1 cellular context compared by ENCODE assay signal in the genomic region with DNA sequence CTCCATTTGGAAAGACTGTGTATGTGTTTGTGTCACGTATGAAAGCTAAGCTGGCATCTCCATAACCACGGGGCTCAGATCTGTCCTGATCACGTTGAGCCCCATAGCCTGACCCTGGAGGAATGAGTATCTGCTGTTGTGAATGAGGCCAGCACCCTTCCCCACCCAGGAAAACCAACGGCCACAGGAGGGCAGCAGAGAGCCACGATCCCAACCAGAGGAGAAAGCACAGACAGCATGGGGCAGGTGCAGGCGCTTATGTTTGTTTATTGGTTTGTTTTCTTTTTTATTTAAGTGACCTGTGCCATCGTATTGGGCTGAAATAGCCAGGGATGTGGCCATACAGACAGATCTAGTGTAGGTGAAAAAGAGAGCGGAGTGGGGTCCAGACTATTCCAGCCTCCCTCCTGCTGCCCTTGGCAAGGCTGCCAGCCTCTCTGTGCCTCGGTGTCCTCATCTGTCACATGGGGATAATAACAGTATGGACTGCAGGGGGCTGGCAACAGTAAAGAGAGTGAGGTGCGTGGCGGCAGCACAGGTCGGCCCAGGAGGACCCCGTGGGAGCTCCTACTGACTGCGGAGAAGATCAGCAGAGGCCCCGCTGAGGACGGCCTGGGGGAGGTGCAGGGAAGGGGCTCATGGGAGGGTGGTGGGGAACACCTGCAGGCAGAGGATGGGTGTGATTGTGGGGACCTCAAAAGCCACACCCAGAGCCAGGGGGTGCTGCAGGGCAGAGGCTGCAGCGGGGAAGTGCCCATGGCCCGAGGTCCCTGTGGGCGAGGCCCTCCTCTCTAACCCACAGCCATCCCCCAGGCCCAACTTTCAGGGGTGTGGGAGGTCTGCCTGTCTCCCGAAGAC.
TF ChIP-seq lines count a peak whose summit lies in the region.

No MANE protein-coding gene starts in this region.

TF ChIP-seq in HEK293, 187 proteins besides CTCF, POLR2A, EP300 and RAD21 (continued from another document and continues in another):
- TF ChIP-seq, protein P1, sequence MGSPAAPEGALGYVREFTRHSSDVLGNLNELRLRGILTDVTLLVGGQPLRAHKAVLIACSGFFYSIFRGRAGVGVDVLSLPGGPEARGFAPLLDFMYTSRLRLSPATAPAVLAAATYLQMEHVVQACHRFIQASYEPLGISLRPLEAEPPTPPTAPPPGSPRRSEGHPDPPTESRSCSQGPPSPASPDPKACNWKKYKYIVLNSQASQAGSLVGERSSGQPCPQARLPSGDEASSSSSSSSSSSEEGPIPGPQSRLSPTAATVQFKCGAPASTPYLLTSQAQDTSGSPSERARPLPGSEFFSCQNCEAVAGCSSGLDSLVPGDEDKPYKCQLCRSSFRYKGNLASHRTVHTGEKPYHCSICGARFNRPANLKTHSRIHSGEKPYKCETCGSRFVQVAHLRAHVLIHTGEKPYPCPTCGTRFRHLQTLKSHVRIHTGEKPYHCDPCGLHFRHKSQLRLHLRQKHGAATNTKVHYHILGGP (tag by site-specific recombination; IDR thresholded peaks at IDR 0.05), result no peak
- TF ChIP-seq WT1 (tag by site-specific recombination; IDR thresholded peaks at IDR 0.05) (no peak), ZNF660 (tag by site-specific recombination; IDR thresholded peaks at IDR 0.05) (peak; percentile 53; the same call in 1 of the 2 replicates), ZNF585B (tag by site-specific recombination; IDR thresholded peaks at IDR 0.05) (no peak), ZNF239 (tag by site-specific recombination; IDR thresholded peaks at IDR 0.05) (no peak), ZNF707 (tag by site-specific recombination; IDR thresholded peaks at IDR 0.05) (no peak), ZBTB8A (tag by site-specific recombination; IDR thresholded peaks at IDR 0.05) (no peak), OVOL3 (tag by site-specific recombination; IDR thresholded peaks at IDR 0.05) (no peak), ZNF169 (tag by site-specific recombination; IDR thresholded peaks at IDR 0.05) (no peak), GLI4 (tag by site-specific recombination; IDR thresholded peaks at IDR 0.05) (no peak), ZNF785 (tag by site-specific recombination; IDR thresholded peaks at IDR 0.05) (no peak), ZNF266 (tag by site-specific recombination; IDR thresholded peaks at IDR 0.05; ENCODE audit: low read depth) (no peak), ZSCAN23 (tag by site-specific recombination; IDR thresholded peaks at IDR 0.05) (no peak), ZNF558 (tag by site-specific recombination; IDR thresholded peaks at IDR 0.05) (no peak), ZNF335 (tag by site-specific recombination; conservative IDR thresholded peaks at IDR 0.05) (no peak; the same call in 1 of the 2 replicates), ZNF404 (tag by site-specific recombination; IDR thresholded peaks at IDR 0.05) (no peak), HOXC10 (CRISPR knock-in tag; IDR thresholded peaks at IDR 0.05) (no peak), ZBTB17 (tag by site-specific recombination; IDR thresholded peaks at IDR 0.05) (peak; percentile 68; the same call in 1 of the 2 replicates), ZNF433 (tag by site-specific recombination; IDR thresholded peaks at IDR 0.05; ENCODE audit: low read depth) (no peak), GLIS2 (tag by site-specific recombination; IDR thresholded peaks at IDR 0.05) (no peak)
- TF ChIP-seq, protein P2, sequence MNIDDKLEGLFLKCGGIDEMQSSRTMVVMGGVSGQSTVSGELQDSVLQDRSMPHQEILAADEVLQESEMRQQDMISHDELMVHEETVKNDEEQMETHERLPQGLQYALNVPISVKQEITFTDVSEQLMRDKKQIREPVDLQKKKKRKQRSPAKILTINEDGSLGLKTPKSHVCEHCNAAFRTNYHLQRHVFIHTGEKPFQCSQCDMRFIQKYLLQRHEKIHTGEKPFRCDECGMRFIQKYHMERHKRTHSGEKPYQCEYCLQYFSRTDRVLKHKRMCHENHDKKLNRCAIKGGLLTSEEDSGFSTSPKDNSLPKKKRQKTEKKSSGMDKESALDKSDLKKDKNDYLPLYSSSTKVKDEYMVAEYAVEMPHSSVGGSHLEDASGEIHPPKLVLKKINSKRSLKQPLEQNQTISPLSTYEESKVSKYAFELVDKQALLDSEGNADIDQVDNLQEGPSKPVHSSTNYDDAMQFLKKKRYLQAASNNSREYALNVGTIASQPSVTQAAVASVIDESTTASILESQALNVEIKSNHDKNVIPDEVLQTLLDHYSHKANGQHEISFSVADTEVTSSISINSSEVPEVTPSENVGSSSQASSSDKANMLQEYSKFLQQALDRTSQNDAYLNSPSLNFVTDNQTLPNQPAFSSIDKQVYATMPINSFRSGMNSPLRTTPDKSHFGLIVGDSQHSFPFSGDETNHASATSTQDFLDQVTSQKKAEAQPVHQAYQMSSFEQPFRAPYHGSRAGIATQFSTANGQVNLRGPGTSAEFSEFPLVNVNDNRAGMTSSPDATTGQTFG (tag by site-specific recombination; IDR thresholded peaks at IDR 0.05; ENCODE audit: borderline replicate concordance), result no peak
- TF ChIP-seq, protein P3, sequence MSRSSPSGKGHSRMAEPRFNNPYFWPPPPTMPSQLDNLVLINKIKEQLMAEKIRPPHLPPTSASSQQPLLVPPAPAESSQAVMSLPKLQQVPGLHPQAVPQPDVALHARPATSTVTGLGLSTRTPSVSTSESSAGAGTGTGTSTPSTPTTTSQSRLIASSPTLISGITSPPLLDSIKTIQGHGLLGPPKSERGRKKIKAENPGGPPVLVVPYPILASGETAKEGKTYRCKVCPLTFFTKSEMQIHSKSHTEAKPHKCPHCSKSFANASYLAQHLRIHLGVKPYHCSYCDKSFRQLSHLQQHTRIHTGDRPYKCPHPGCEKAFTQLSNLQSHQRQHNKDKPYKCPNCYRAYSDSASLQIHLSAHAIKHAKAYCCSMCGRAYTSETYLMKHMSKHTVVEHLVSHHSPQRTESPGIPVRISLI (tag by site-specific recombination; IDR thresholded peaks at IDR 0.05), result no peak
- TF ChIP-seq, protein P4, sequence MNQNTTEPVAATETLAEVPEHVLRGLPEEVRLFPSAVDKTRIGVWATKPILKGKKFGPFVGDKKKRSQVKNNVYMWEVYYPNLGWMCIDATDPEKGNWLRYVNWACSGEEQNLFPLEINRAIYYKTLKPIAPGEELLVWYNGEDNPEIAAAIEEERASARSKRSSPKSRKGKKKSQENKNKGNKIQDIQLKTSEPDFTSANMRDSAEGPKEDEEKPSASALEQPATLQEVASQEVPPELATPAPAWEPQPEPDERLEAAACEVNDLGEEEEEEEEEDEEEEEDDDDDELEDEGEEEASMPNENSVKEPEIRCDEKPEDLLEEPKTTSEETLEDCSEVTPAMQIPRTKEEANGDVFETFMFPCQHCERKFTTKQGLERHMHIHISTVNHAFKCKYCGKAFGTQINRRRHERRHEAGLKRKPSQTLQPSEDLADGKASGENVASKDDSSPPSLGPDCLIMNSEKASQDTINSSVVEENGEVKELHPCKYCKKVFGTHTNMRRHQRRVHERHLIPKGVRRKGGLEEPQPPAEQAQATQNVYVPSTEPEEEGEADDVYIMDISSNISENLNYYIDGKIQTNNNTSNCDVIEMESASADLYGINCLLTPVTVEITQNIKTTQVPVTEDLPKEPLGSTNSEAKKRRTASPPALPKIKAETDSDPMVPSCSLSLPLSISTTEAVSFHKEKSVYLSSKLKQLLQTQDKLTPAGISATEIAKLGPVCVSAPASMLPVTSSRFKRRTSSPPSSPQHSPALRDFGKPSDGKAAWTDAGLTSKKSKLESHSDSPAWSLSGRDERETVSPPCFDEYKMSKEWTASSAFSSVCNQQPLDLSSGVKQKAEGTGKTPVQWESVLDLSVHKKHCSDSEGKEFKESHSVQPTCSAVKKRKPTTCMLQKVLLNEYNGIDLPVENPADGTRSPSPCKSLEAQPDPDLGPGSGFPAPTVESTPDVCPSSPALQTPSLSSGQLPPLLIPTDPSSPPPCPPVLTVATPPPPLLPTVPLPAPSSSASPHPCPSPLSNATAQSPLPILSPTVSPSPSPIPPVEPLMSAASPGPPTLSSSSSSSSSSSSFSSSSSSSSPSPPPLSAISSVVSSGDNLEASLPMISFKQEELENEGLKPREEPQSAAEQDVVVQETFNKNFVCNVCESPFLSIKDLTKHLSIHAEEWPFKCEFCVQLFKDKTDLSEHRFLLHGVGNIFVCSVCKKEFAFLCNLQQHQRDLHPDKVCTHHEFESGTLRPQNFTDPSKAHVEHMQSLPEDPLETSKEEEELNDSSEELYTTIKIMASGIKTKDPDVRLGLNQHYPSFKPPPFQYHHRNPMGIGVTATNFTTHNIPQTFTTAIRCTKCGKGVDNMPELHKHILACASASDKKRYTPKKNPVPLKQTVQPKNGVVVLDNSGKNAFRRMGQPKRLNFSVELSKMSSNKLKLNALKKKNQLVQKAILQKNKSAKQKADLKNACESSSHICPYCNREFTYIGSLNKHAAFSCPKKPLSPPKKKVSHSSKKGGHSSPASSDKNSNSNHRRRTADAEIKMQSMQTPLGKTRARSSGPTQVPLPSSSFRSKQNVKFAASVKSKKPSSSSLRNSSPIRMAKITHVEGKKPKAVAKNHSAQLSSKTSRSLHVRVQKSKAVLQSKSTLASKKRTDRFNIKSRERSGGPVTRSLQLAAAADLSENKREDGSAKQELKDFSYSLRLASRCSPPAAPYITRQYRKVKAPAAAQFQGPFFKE (tag by site-specific recombination; IDR thresholded peaks at IDR 0.05; ENCODE audit: borderline replicate concordance), result no peak
- TF ChIP-seq, protein P5, sequence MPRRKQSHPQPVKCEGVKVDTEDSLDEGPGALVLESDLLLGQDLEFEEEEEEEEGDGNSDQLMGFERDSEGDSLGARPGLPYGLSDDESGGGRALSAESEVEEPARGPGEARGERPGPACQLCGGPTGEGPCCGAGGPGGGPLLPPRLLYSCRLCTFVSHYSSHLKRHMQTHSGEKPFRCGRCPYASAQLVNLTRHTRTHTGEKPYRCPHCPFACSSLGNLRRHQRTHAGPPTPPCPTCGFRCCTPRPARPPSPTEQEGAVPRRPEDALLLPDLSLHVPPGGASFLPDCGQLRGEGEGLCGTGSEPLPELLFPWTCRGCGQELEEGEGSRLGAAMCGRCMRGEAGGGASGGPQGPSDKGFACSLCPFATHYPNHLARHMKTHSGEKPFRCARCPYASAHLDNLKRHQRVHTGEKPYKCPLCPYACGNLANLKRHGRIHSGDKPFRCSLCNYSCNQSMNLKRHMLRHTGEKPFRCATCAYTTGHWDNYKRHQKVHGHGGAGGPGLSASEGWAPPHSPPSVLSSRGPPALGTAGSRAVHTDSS (tag by site-specific recombination; IDR thresholded peaks at IDR 0.05), result no peak
- TF ChIP-seq, protein P6, sequence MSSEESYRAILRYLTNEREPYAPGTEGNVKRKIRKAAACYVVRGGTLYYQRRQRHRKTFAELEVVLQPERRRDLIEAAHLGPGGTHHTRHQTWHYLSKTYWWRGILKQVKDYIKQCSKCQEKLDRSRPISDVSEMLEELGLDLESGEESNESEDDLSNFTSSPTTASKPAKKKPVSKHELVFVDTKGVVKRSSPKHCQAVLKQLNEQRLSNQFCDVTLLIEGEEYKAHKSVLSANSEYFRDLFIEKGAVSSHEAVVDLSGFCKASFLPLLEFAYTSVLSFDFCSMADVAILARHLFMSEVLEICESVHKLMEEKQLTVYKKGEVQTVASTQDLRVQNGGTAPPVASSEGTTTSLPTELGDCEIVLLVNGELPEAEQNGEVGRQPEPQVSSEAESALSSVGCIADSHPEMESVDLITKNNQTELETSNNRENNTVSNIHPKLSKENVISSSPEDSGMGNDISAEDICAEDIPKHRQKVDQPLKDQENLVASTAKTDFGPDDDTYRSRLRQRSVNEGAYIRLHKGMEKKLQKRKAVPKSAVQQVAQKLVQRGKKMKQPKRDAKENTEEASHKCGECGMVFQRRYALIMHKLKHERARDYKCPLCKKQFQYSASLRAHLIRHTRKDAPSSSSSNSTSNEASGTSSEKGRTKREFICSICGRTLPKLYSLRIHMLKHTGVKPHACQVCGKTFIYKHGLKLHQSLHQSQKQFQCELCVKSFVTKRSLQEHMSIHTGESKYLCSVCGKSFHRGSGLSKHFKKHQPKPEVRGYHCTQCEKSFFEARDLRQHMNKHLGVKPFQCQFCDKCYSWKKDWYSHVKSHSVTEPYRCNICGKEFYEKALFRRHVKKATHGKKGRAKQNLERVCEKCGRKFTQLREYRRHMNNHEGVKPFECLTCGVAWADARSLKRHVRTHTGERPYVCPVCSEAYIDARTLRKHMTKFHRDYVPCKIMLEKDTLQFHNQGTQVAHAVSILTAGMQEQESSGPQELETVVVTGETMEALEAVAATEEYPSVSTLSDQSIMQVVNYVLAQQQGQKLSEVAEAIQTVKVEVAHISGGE (tag by site-specific recombination; conservative IDR thresholded peaks at IDR 0.05; ENCODE audit: low read depth), result no peak
- TF ChIP-seq, protein P7, sequence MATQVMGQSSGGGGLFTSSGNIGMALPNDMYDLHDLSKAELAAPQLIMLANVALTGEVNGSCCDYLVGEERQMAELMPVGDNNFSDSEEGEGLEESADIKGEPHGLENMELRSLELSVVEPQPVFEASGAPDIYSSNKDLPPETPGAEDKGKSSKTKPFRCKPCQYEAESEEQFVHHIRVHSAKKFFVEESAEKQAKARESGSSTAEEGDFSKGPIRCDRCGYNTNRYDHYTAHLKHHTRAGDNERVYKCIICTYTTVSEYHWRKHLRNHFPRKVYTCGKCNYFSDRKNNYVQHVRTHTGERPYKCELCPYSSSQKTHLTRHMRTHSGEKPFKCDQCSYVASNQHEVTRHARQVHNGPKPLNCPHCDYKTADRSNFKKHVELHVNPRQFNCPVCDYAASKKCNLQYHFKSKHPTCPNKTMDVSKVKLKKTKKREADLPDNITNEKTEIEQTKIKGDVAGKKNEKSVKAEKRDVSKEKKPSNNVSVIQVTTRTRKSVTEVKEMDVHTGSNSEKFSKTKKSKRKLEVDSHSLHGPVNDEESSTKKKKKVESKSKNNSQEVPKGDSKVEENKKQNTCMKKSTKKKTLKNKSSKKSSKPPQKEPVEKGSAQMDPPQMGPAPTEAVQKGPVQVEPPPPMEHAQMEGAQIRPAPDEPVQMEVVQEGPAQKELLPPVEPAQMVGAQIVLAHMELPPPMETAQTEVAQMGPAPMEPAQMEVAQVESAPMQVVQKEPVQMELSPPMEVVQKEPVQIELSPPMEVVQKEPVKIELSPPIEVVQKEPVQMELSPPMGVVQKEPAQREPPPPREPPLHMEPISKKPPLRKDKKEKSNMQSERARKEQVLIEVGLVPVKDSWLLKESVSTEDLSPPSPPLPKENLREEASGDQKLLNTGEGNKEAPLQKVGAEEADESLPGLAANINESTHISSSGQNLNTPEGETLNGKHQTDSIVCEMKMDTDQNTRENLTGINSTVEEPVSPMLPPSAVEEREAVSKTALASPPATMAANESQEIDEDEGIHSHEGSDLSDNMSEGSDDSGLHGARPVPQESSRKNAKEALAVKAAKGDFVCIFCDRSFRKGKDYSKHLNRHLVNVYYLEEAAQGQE (tag by site-specific recombination; IDR thresholded peaks at IDR 0.05), result no peak
- TF ChIP-seq, protein P8, sequence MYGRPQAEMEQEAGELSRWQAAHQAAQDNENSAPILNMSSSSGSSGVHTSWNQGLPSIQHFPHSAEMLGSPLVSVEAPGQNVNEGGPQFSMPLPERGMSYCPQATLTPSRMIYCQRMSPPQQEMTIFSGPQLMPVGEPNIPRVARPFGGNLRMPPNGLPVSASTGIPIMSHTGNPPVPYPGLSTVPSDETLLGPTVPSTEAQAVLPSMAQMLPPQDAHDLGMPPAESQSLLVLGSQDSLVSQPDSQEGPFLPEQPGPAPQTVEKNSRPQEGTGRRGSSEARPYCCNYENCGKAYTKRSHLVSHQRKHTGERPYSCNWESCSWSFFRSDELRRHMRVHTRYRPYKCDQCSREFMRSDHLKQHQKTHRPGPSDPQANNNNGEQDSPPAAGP (tag by site-specific recombination; IDR thresholded peaks at IDR 0.05), result no peak
- TF ChIP-seq, protein P9, sequence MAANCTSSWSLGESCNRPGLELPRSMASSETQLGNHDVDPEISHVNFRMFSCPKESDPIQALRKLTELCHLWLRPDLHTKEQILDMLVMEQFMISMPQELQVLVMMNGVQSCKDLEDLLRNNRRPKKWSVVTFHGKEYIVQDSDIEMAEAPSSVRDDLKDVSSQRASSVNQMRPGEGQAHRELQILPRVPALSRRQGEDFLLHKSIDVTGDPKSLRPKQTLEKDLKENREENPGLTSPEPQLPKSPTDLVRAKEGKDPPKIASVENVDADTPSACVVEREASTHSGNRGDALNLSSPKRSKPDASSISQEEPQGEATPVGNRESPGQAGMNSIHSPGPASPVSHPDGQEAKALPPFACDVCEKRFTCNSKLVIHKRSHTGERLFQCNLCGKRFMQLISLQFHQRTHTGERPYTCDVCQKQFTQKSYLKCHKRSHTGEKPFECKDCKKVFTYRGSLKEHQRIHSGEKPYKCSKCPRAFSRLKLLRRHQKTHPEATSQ (tag by site-specific recombination; IDR thresholded peaks at IDR 0.05), result no peak
